18 cellular contexts compared by ENCODE assay signal in the genomic region with DNA sequence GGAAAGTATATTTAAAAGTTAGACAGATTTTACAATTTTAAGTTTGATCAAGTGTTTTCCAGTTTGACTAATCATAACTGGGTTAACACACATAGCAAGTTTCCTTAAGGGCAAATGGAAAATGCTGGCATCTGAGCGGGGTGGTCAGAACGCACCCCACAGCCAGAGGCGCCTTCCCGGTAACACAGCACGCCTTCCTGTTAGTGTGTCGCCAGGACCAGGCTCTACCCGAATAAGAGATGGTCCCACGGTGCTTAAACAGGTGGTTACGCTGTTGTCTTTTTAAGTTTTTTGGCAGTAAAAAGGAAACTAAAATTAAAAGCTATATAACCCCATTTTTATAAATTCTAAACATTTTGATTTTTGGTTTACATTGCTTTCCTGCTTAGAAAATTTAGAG. TPM values are rescaled to one million over a fixed set of nuclear protein-coding genes. Genes with fewer than 3 reads are reported as not detected.
A peak's percentile ranks its signal among the peaks of the same experiment; 100 is the strongest.
DNase-seq lines count a peak whose midpoint lies in the region; ATAC-seq and TF ChIP-seq lines count a peak whose summit lies in the region.
"Had no signal": no experiment of that assay in that cellular context is flagged by ENCODE, and none has a peak within 500 bp of the region (broad histone marks: within the 10 kb centered on the region; RNA-seq: fewer than 3 reads in every experiment).

No MANE protein-coding gene starts in this region.

- no peak overlapping the region for H3K23ac ChIP-seq in mesenchymal stem cell (ENCODE audit: low read length in 2 of 2)

- TF ChIP-seq POLR2A in body of pancreas (IDR thresholded peaks at IDR 0.05) = no peak

- DNase-seq in T-helper 17 cell (no peak), body of pancreas (no peak), mesenchymal stem cell (no peak), cerebellum (ENCODE audit: low spot score) (no peak), glutamatergic neuron (no peak), RPMI8226 (no peak)
- DNase-seq: C1 segment of cervical spinal cord; Calu3; CD4-positive, alpha-beta memory T cell; COR-L47; DMS53; DMS79 treated with DMSO at 0.1 percent for 48 hours; GF-D8; H9 had no signal

- peak overlapping the region in 3 of 4 donors; percentile 49 to 74 (median 57) for H3K27ac ChIP-seq in body of pancreas
- no peak overlapping the region for H3K27ac ChIP-seq in mesenchymal stem cell (ENCODE audit: low read length, poor library complexity, severe bottlenecking)

- no peak overlapping the region for H3K14ac ChIP-seq in mesenchymal stem cell (ENCODE audit: low read length in 2 of 2)

- H3K27me3 Mint-ChIP-seq in T-helper 17 cell (no peaks in the 10 kb centered on the region), glutamatergic neuron (ENCODE audit: unreplicated experiment) (no peaks in the 10 kb centered on the region)
- H3K27me3 Mint-ChIP-seq: CD4-positive, alpha-beta memory T cell had no signal

- peaks cover 0 to 3% of the 10 kb centered on the region in 2 donors for H3K36me3 ChIP-seq in body of pancreas (replicated peaks in 1 of 2; ENCODE audit: insufficient read depth in 1 of 2, low read depth in 2 of 2)
- peaks cover 9 to 49% of the 10 kb centered on the region in 2 experiments for H3K36me3 ChIP-seq in mesenchymal stem cell (ENCODE audit: control insufficient read depth in 1 of 2, insufficient read depth in 2 of 2, low read depth in 1 of 2, low read length in 2 of 2)

- H3K4me3 ChIP-seq in body of pancreas (no peak overlapping the region), mesenchymal stem cell (ENCODE audit: insufficient read depth in 1 of 2, low read depth in 1 of 2, low read length in 2 of 2) (no peak overlapping the region)
- H3K4me3 ChIP-seq: GM23338 had no signal

- H3K27ac Mint-ChIP-seq in T-helper 17 cell (peak overlapping the region; percentile 49), glutamatergic neuron (ENCODE audit: unreplicated experiment) (no peak overlapping the region)
- H3K27ac Mint-ChIP-seq: GM23338 had no signal

- H3K4me1 ChIP-seq in body of pancreas (peaks cover 13% of the 10 kb centered on the region), mesenchymal stem cell (ENCODE audit: control insufficient read depth, insufficient read depth, low read depth, low read length) (peaks cover 18% of the 10 kb centered on the region)

- ATAC-seq in T-helper 17 cell (no peak), body of pancreas (peak; percentile 51)
- ATAC-seq: GM23338, HCT116 had no signal

- no peak for TF ChIP-seq CTCF in body of pancreas (IDR thresholded peaks at IDR 0.05)
- TF ChIP-seq CTCF in glutamatergic neuron (IDR thresholded peaks at IDR 0.05; ENCODE audit: partially characterized antibody, unreplicated experiment) = no peak

- H3K9me3 Mint-ChIP-seq in glutamatergic neuron (ENCODE audit: unreplicated experiment) = no peaks in the 10 kb centered on the region
- H3K9me3 Mint-ChIP-seq: GM23338 had no signal

- H2BK5ac ChIP-seq in mesenchymal stem cell (ENCODE audit: low read depth, low read length, poor library complexity, severe bottlenecking) = no peak overlapping the region

- H3K4me2 ChIP-seq in mesenchymal stem cell (ENCODE audit: low read length, poor library complexity, severe bottlenecking) = no peak overlapping the region
- H3K4me2 ChIP-seq: GM23338 had no signal

- no peak overlapping the region for H2BK12ac ChIP-seq in mesenchymal stem cell (ENCODE audit: low read length in 2 of 2)

- no peak overlapping the region for H3K4me3 Mint-ChIP-seq in T-helper 17 cell
- H3K4me3 Mint-ChIP-seq in glutamatergic neuron (ENCODE audit: unreplicated experiment) = no peak overlapping the region
- H3K4me3 Mint-ChIP-seq: CD4-positive, alpha-beta memory T cell; GM23338; H9 had no signal

- H4K8ac ChIP-seq in mesenchymal stem cell (ENCODE audit: low read length) = peak overlapping the region; percentile 64

- H3K27me3 ChIP-seq in body of pancreas = no peaks in the 10 kb centered on the region
- H3K27me3 ChIP-seq in mesenchymal stem cell (ENCODE audit: control insufficient read depth in 1 of 2, insufficient read depth in 1 of 2, low read length in 2 of 2) = no peaks in the 10 kb centered on the region

- H3K36me3 Mint-ChIP-seq in T-helper 17 cell (ENCODE audit: low read depth) (peaks cover 14% of the 10 kb centered on the region), glutamatergic neuron (ENCODE audit: unreplicated experiment) (no peaks in the 10 kb centered on the region)

- H3K4ac ChIP-seq in mesenchymal stem cell (ENCODE audit: low read depth in 1 of 2, low read length in 2 of 2) = no peak overlapping the region

- H3K9me3 ChIP-seq in T-helper 17 cell (ENCODE audit: control insufficient read depth, low read length, poor library complexity, severe bottlenecking) = no peaks in the 10 kb centered on the region
- H3K9me3 ChIP-seq in body of pancreas = no peaks in the 10 kb centered on the region
- H3K9me3 ChIP-seq in mesenchymal stem cell (ENCODE audit: control insufficient read depth, low read length) = no peaks in the 10 kb centered on the region

- H3K79me1 ChIP-seq in mesenchymal stem cell (replicated peaks; ENCODE audit: low read length, poor library complexity, severe bottlenecking) = peaks cover 1% of the 10 kb centered on the region

- no peak overlapping the region for H3K9ac ChIP-seq in mesenchymal stem cell (ENCODE audit: low read length)

- H2BK15ac ChIP-seq in mesenchymal stem cell (ENCODE audit: low read depth, poor library complexity, severe bottlenecking) = no peak overlapping the region

- H2AK5ac ChIP-seq in mesenchymal stem cell (ENCODE audit: low read length, severe bottlenecking) = peak overlapping the region; percentile 90

- WGBS in body of pancreas, 2 donors = 66 to 73% methylated on average over 9 of the region's 9 CpGs
- over 99% methylated on average over 6 of the region's 9 CpGs for whole genome bisulfite sequencing in mesenchymal stem cell

- no peak overlapping the region for H4K91ac ChIP-seq in mesenchymal stem cell (ENCODE audit: low read length)

- H2BK120ac ChIP-seq in mesenchymal stem cell (ENCODE audit: low read depth, low read length) = no peak overlapping the region

- intact Hi-C loops in body of pancreas (cut with DNase I) = no loop called here

- no peak overlapping the region for H2AFZ ChIP-seq in mesenchymal stem cell (ENCODE audit: low read depth, low read length)
- H2AFZ ChIP-seq: GM23338 had no signal

- H3K4me1 Mint-ChIP-seq in T-helper 17 cell (peaks cover 2% of the 10 kb centered on the region), glutamatergic neuron (ENCODE audit: low read depth, unreplicated experiment) (peaks cover 10% of the 10 kb centered on the region)
- H3K4me1 Mint-ChIP-seq: CD4-positive, alpha-beta memory T cell had no signal

- H3K18ac ChIP-seq in mesenchymal stem cell (ENCODE audit: low read depth in 1 of 2, low read length in 2 of 2) = no peak overlapping the region

RNA-seq across cellular contexts. Expression of gene BDKRB1, which starts 28.0 kb away (rescaled TPM):
- total RNA-seq in T-helper 17 cell (not detected), body of pancreas (not detected), cerebellum (not detected), glutamatergic neuron (ENCODE audit: unreplicated experiment) (not detected)
- 18.7 TPM for polyA plus RNA-seq in mesenchymal stem cell (2013, experiment 1 of 2)
- 18.7 TPM for polyA plus RNA-seq in mesenchymal stem cell (2013, experiment 2 of 2)
- total RNA-seq: A673; Calu3; CD4-positive, alpha-beta memory T cell; G401; GM23338; H9 had no signal
- polyA plus RNA-seq: CD4-positive, alpha-beta memory T cell; GM23338 had no signal
